ENCODE assay signal across 15 cellular contexts in genomic region chr9:95970356-95970755, GRCh38.
DNase-seq lines count a peak whose midpoint lies in the region; ATAC-seq and TF ChIP-seq lines count a peak whose summit lies in the region.
"Had no signal": no experiment of that assay in that cellular context is flagged by ENCODE, and none has a peak within 500 bp of the region (broad histone marks: within the 10 kb centered on the region; RNA-seq: fewer than 3 reads in every experiment).

No MANE protein-coding gene starts in this region.

- no peak overlapping the region for H3K18ac ChIP-seq in mesendoderm (ENCODE audit: low read length)

- H3K36me3 ChIP-seq in right atrium auricular region (peaks cover 15% of the 10 kb centered on the region), mesendoderm (ENCODE audit: control insufficient read depth, insufficient read depth, low read length) (no peaks in the 10 kb centered on the region), Caco-2 (ENCODE audit: control insufficient read depth, insufficient read depth, low read length) (no peaks in the 10 kb centered on the region; the same call in 1 of the 2 replicates)

- no peak overlapping the region for H3K56ac ChIP-seq in mesendoderm (ENCODE audit: low read length)

- no peak overlapping the region for H2BK15ac ChIP-seq in mesendoderm (replicated peaks; ENCODE audit: low read depth)

- no peak overlapping the region for H3K4me3 Mint-ChIP-seq in HFFc6
- H3K4me3 Mint-ChIP-seq in Caco-2 (ENCODE audit: unreplicated experiment): no peak overlapping the region
- H3K4me3 Mint-ChIP-seq: B cell; CD4-positive, alpha-beta T cell had no signal

- H3K9ac ChIP-seq in mesendoderm (ENCODE audit: low read length): no peak overlapping the region

- no peak overlapping the region for H3K4ac ChIP-seq in mesendoderm (ENCODE audit: low read depth, low read length)

- CTCF ChIA-PET in Caco-2 (lab: Charles Lee): no interaction called here

- H3K27me3 Mint-ChIP-seq in HFFc6 (ENCODE audit: insufficient read depth) (no peaks in the 10 kb centered on the region), Caco-2 (ENCODE audit: insufficient read depth, unreplicated experiment) (no peaks in the 10 kb centered on the region)
- H3K27me3 Mint-ChIP-seq: B cell; CD4-positive, alpha-beta T cell had no signal

- H3K23ac ChIP-seq in mesendoderm (ENCODE audit: low read length): no peak overlapping the region

- no peak overlapping the region for H4K5ac ChIP-seq in mesendoderm (ENCODE audit: low read length)

- H3K4me3 ChIP-seq in right atrium auricular region (no peak overlapping the region), cardiac fibroblast (replicated peaks in 1 of 2; ENCODE audit: low read depth in 2 of 2, low read length in 2 of 2) (no peak overlapping the region), mesendoderm (ENCODE audit: low read length) (no peak overlapping the region), Caco-2 (ENCODE audit: low read depth, low read length) (no peak overlapping the region)

- DNase-seq in Right ventricle myocardium superior (no peak), right atrium auricular region (ENCODE audit: low spot score) (no peak), HFFc6 (peak; percentile 5), cardiac fibroblast (ENCODE audit: low read depth in 2 of 2) (peak; percentile 11 to 12), mesendoderm (peak; percentile 51), NCI-H1105 (lab: John Stamatoyannopoulos, UW) (no peak), Caco-2 (no peak), caudate nucleus (lab: John Stamatoyannopoulos, UW) (no peak)
- DNase-seq: ACHN; C1 segment of cervical spinal cord; CD4-positive, alpha-beta T cell; DMS79; EL; HCEC 1CT had no signal

- no peak overlapping the region for H4K8ac ChIP-seq in mesendoderm (ENCODE audit: low read depth, low read length)

- H3K9me3 Mint-ChIP-seq in HFFc6: no peaks in the 10 kb centered on the region
- H3K9me3 Mint-ChIP-seq in Caco-2 (ENCODE audit: unreplicated experiment): no peaks in the 10 kb centered on the region
- H3K9me3 Mint-ChIP-seq: CD4-positive, alpha-beta T cell had no signal

- H3K4me1 ChIP-seq in right atrium auricular region: no peaks in the 10 kb centered on the region
- no peaks in the 10 kb centered on the region for H3K4me1 ChIP-seq in mesendoderm (ENCODE audit: control insufficient read depth, low read depth, low read length)
- H3K4me1 ChIP-seq in Caco-2: no peaks in the 10 kb centered on the region

- TF ChIP-seq CTCF in right atrium auricular region (IDR thresholded peaks at IDR 0.05) (no peak), HFFc6 (IDR thresholded peaks at IDR 0.05) (no peak), cardiac fibroblast (IDR thresholded peaks at IDR 0.05; ENCODE audit: low read depth, low read length) (no peak), Caco-2 (IDR thresholded peaks at IDR 0.05; ENCODE audit: insufficient read depth in 1 of 2, low read depth in 1 of 2, low read length in 1 of 2, severe bottlenecking in 1 of 2, unreplicated experiment in 1 of 2) (no peak)

- BruUV-seq in Caco-2 (replicated peaks; lab: Mats Ljungman, UMichigan): no TSS peak

- H3K27ac Mint-ChIP-seq in HFFc6 (no peak overlapping the region), Caco-2 (ENCODE audit: unreplicated experiment) (no peak overlapping the region)
- H3K27ac Mint-ChIP-seq: B cell; CD4-positive, alpha-beta T cell had no signal

- H3K4me1 Mint-ChIP-seq in HFFc6 (ENCODE audit: low read depth): no peaks in the 10 kb centered on the region
- H3K4me1 Mint-ChIP-seq in Caco-2 (ENCODE audit: low read depth, unreplicated experiment): no peaks in the 10 kb centered on the region
- H3K4me1 Mint-ChIP-seq: B cell had no signal

- H3K79me1 ChIP-seq in mesendoderm (ENCODE audit: low read length): no peaks in the 10 kb centered on the region

- no peak overlapping the region for H2BK5ac ChIP-seq in mesendoderm (ENCODE audit: low read length)

- no peak overlapping the region for H3K4me2 ChIP-seq in mesendoderm (ENCODE audit: low read length)

- peak; percentile 43 for ATAC-seq in Right ventricle myocardium superior (ENCODE audit: poor library complexity)

- H3K9me3 ChIP-seq in right atrium auricular region (no peaks in the 10 kb centered on the region), Caco-2 (no peaks in the 10 kb centered on the region)

- H2AK5ac ChIP-seq in mesendoderm (ENCODE audit: low read length): no peak overlapping the region

- H3K27ac ChIP-seq in right atrium auricular region: no peak overlapping the region
- H3K27ac ChIP-seq in mesendoderm (ENCODE audit: low read depth, low read length): no peak overlapping the region
- H3K27ac ChIP-seq in caudate nucleus (ENCODE audit: low read depth, low read length): no peak overlapping the region

- H3K36me3 Mint-ChIP-seq in HFFc6 (ENCODE audit: low read depth): peaks cover 26% of the 10 kb centered on the region
- peaks cover 17% of the 10 kb centered on the region for H3K36me3 Mint-ChIP-seq in Caco-2 (ENCODE audit: insufficient read depth, unreplicated experiment)

- intact Hi-C loops in Right ventricle myocardium superior (cut with DNase I): no loop called here
- intact Hi-C loops in Caco-2 (cut with micrococcal nuclease; ENCODE audit: unreplicated experiment): no loop called here

- POLR2A ChIA-PET in Caco-2 (lab: Charles Lee): no interaction called here

- H2BK120ac ChIP-seq in mesendoderm (ENCODE audit: low read depth, low read length): no peak overlapping the region

- no peaks in the 10 kb centered on the region for H3K79me2 ChIP-seq in mesendoderm (ENCODE audit: control insufficient read depth, insufficient read depth, low read length)

- H3K27me3 ChIP-seq in right atrium auricular region (no peaks in the 10 kb centered on the region), mesendoderm (ENCODE audit: insufficient read depth, low read length, poor library complexity) (no peaks in the 10 kb centered on the region), Caco-2 (replicated peaks; ENCODE audit: control insufficient read depth, insufficient read depth, low read length) (no peaks in the 10 kb centered on the region)

Comparison
In these comparisons a context has a peak if more than half of its experiments do, and no peak if none do; other contexts are left out.
1. DNase-seq: peak in HFFc6 (single experiment), cardiac fibroblast (2 of 2) and mesendoderm (single experiment); none in Right ventricle myocardium superior (single experiment), right atrium auricular region (single experiment), NCI-H1105 (single experiment), Caco-2 (0 of 2) and caudate nucleus (0 of 61).